Comparison of ENCODE assay signal across 1 cellular context in the genomic region with DNA sequence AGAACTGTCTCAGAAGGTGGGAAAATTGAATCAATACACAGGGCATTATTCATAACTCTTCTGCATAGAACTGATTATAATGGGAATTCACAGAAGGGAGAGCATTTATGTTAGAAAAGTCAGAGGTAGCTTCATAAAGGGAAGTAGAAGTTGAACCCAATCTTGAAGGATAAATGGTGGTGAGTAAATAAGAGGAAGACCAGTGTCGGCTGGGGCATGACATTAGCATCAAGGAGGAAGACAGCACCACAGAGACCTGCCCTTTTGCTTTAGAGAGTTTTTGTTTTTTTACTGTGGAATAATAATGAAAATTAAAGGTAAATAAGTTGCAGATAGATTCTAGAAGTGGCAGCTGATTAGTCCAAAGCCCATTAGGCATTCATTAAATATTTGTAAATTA.
TF ChIP-seq lines count a peak whose summit lies in the region.

No MANE protein-coding gene starts in this region.

TF ChIP-seq in WTC11, 78 proteins besides CTCF, POLR2A, EP300 and RAD21 (continued from another document):
- TF ChIP-seq, protein P1, sequence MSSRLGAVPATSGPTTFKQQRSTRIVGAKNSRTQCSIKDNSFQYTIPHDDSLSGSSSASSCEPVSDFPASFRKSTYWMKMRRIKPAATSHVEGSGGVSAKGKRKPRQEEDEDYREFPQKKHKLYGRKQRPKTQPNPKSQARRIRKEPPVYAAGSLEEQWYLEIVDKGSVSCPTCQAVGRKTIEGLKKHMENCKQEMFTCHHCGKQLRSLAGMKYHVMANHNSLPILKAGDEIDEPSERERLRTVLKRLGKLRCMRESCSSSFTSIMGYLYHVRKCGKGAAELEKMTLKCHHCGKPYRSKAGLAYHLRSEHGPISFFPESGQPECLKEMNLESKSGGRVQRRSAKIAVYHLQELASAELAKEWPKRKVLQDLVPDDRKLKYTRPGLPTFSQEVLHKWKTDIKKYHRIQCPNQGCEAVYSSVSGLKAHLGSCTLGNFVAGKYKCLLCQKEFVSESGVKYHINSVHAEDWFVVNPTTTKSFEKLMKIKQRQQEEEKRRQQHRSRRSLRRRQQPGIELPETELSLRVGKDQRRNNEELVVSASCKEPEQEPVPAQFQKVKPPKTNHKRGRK (CRISPR knock-in tag; IDR thresholded peaks at IDR 0.05; ENCODE audit: borderline replicate concordance), result no peak
- TF ChIP-seq FOXK1 (CRISPR knock-in tag; IDR thresholded peaks at IDR 0.05) (no peak), GRHL2 (CRISPR knock-in tag; IDR thresholded peaks at IDR 0.05; ENCODE audit: insufficient replicate concordance, severe bottlenecking) (no peak), FOXJ3 (CRISPR knock-in tag; IDR thresholded peaks at IDR 0.05; ENCODE audit: borderline replicate concordance) (no peak), JAZF1 (CRISPR knock-in tag; IDR thresholded peaks at IDR 0.05) (no peak), NFE2L1 (CRISPR knock-in tag; IDR thresholded peaks at IDR 0.05) (no peak), ZNF263 (CRISPR knock-in tag; IDR thresholded peaks at IDR 0.05; ENCODE audit: low read depth) (no peak)
- TF ChIP-seq, protein P2, sequence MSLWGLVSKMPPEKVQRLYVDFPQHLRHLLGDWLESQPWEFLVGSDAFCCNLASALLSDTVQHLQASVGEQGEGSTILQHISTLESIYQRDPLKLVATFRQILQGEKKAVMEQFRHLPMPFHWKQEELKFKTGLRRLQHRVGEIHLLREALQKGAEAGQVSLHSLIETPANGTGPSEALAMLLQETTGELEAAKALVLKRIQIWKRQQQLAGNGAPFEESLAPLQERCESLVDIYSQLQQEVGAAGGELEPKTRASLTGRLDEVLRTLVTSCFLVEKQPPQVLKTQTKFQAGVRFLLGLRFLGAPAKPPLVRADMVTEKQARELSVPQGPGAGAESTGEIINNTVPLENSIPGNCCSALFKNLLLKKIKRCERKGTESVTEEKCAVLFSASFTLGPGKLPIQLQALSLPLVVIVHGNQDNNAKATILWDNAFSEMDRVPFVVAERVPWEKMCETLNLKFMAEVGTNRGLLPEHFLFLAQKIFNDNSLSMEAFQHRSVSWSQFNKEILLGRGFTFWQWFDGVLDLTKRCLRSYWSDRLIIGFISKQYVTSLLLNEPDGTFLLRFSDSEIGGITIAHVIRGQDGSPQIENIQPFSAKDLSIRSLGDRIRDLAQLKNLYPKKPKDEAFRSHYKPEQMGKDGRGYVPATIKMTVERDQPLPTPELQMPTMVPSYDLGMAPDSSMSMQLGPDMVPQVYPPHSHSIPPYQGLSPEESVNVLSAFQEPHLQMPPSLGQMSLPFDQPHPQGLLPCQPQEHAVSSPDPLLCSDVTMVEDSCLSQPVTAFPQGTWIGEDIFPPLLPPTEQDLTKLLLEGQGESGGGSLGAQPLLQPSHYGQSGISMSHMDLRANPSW (CRISPR knock-in tag; conservative IDR thresholded peaks at IDR 0.05; ENCODE audit: low read depth), result no peak
- TF ChIP-seq, protein P3, sequence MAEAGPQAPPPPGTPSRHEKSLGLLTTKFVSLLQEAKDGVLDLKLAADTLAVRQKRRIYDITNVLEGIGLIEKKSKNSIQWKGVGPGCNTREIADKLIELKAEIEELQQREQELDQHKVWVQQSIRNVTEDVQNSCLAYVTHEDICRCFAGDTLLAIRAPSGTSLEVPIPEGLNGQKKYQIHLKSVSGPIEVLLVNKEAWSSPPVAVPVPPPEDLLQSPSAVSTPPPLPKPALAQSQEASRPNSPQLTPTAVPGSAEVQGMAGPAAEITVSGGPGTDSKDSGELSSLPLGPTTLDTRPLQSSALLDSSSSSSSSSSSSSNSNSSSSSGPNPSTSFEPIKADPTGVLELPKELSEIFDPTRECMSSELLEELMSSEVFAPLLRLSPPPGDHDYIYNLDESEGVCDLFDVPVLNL (CRISPR knock-in tag; IDR thresholded peaks at IDR 0.05; ENCODE audit: borderline replicate concordance, low read depth), result no peak
- TF ChIP-seq, protein P4, sequence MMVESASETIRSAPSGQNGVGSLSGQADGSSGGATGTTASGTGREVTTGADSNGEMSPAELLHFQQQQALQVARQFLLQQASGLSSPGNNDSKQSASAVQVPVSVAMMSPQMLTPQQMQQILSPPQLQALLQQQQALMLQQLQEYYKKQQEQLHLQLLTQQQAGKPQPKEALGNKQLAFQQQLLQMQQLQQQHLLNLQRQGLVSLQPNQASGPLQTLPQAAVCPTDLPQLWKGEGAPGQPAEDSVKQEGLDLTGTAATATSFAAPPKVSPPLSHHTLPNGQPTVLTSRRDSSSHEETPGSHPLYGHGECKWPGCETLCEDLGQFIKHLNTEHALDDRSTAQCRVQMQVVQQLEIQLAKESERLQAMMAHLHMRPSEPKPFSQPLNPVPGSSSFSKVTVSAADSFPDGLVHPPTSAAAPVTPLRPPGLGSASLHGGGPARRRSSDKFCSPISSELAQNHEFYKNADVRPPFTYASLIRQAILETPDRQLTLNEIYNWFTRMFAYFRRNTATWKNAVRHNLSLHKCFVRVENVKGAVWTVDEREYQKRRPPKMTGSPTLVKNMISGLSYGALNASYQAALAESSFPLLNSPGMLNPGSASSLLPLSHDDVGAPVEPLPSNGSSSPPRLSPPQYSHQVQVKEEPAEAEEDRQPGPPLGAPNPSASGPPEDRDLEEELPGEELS (CRISPR knock-in tag; IDR thresholded peaks at IDR 0.05), result no peak
- TF ChIP-seq, protein P5, sequence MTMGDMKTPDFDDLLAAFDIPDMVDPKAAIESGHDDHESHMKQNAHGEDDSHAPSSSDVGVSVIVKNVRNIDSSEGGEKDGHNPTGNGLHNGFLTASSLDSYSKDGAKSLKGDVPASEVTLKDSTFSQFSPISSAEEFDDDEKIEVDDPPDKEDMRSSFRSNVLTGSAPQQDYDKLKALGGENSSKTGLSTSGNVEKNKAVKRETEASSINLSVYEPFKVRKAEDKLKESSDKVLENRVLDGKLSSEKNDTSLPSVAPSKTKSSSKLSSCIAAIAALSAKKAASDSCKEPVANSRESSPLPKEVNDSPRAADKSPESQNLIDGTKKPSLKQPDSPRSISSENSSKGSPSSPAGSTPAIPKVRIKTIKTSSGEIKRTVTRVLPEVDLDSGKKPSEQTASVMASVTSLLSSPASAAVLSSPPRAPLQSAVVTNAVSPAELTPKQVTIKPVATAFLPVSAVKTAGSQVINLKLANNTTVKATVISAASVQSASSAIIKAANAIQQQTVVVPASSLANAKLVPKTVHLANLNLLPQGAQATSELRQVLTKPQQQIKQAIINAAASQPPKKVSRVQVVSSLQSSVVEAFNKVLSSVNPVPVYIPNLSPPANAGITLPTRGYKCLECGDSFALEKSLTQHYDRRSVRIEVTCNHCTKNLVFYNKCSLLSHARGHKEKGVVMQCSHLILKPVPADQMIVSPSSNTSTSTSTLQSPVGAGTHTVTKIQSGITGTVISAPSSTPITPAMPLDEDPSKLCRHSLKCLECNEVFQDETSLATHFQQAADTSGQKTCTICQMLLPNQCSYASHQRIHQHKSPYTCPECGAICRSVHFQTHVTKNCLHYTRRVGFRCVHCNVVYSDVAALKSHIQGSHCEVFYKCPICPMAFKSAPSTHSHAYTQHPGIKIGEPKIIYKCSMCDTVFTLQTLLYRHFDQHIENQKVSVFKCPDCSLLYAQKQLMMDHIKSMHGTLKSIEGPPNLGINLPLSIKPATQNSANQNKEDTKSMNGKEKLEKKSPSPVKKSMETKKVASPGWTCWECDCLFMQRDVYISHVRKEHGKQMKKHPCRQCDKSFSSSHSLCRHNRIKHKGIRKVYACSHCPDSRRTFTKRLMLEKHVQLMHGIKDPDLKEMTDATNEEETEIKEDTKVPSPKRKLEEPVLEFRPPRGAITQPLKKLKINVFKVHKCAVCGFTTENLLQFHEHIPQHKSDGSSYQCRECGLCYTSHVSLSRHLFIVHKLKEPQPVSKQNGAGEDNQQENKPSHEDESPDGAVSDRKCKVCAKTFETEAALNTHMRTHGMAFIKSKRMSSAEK (CRISPR knock-in tag; IDR thresholded peaks at IDR 0.05; ENCODE audit: borderline replicate concordance), result no peak
- TF ChIP-seq, protein P6, sequence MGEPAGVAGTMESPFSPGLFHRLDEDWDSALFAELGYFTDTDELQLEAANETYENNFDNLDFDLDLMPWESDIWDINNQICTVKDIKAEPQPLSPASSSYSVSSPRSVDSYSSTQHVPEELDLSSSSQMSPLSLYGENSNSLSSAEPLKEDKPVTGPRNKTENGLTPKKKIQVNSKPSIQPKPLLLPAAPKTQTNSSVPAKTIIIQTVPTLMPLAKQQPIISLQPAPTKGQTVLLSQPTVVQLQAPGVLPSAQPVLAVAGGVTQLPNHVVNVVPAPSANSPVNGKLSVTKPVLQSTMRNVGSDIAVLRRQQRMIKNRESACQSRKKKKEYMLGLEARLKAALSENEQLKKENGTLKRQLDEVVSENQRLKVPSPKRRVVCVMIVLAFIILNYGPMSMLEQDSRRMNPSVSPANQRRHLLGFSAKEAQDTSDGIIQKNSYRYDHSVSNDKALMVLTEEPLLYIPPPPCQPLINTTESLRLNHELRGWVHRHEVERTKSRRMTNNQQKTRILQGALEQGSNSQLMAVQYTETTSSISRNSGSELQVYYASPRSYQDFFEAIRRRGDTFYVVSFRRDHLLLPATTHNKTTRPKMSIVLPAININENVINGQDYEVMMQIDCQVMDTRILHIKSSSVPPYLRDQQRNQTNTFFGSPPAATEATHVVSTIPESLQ (CRISPR knock-in tag; IDR thresholded peaks at IDR 0.05), result no peak
- TF ChIP-seq, protein P7, sequence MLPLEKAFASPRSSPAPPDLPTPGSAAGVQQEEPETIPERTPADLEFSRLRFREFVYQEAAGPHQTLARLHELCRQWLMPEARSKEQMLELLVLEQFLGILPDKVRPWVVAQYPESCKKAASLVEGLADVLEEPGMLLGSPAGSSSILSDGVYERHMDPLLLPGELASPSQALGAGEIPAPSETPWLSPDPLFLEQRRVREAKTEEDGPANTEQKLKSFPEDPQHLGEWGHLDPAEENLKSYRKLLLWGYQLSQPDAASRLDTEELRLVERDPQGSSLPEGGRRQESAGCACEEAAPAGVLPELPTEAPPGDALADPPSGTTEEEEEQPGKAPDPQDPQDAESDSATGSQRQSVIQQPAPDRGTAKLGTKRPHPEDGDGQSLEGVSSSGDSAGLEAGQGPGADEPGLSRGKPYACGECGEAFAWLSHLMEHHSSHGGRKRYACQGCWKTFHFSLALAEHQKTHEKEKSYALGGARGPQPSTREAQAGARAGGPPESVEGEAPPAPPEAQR (CRISPR knock-in tag; IDR thresholded peaks at IDR 0.05), result no peak
- TF ChIP-seq, protein P8, sequence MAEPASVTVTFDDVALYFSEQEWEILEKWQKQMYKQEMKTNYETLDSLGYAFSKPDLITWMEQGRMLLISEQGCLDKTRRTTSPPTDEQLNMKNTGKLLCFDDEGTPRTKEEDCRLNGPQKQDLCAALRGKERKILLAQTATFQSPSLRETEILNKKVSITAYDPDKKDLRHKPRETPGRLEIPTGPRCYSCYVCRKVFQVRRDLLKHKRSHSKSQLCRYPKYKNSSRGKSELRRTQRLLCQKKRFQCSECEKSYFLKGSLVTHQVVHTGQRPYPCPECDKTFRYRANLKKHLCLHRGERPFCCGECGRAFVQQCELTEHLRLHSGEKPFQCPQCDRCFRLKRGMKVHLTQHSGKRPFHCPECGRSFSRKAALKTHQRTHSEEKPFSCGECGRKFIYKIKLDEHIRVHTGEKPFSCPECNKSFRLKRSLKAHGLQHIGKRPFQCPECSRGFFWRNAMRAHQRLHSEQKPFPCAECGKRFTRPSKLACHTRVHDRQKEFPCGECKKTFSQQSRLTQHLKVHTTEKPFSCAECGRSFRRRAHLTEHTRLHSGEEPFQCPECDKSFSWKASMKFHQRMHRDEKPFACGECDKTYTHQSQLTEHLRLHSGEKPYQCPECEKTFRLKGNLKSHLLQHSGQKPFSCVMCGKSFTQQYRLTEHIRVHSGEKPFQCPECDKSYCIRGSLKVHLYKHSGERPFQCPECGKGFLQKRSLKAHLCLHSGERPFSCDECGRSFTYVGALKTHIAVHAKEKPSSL (CRISPR knock-in tag; conservative IDR thresholded peaks at IDR 0.05), result no peak
- TF ChIP-seq, protein P9, sequence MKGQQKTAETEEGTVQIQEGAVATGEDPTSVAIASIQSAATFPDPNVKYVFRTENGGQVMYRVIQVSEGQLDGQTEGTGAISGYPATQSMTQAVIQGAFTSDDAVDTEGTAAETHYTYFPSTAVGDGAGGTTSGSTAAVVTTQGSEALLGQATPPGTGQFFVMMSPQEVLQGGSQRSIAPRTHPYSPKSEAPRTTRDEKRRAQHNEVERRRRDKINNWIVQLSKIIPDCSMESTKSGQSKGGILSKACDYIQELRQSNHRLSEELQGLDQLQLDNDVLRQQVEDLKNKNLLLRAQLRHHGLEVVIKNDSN (CRISPR knock-in tag; IDR thresholded peaks at IDR 0.05), result no peak
